ENCODE assay signal across 24 cellular contexts in the genomic region with DNA sequence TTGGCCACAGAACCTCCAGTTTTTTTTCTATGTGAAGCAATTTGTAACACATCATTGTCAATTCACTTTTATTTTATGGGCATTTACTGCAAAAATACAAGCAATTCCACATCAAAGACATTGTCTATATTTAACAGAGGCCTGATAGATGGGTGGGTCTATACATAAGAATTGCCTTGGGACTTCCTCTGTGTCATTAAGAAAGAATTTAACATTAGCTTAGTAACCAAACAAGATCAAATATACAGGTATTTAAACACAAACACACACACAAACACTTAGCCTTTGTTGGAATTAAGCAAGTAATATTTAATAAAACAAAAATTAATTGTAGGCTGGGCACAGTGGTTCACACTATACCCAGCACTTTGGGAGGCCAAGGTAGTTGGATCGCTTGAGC.
"Had no signal": no experiment of that assay in that cellular context is flagged by ENCODE, and none has a peak within 500 bp of the region (broad histone marks: within the 10 kb centered on the region; RNA-seq: fewer than 3 reads in every experiment).

No MANE protein-coding gene starts in this region.

- H3K4me3 ChIP-seq: adrenal gland, body of pancreas, heart left ventricle, lower lobe of right lung, suprapubic skin, tibial artery, upper lobe of right lung had no signal

- DNase-seq: activated CD4-positive, alpha-beta T cell treated with anti-CD3 and anti-CD28 coated beads for 4 hours; activated CD4-positive, alpha-beta T cell treated with anti-CD3 and anti-CD28 coated beads, Interleukin-2, amount 50 U/mL, for 4 hours; activated effector memory CD4-positive, alpha-beta T cell treated with Interleukin-2 at 50 U/mL for 16 hours; activated naive CD4-positive, alpha-beta T cell treated with Interleukin-2 at 50 U/mL for 16 hours; activated naive CD8-positive, alpha-beta T cell treated with anti-CD3 and anti-CD28 coated beads for 36 hours; adrenal gland; aorta; body of pancreas; cortex of kidney; effector memory CD8-positive, alpha-beta T cell; heart left ventricle; hypothalamus; immature natural killer cell; lower lobe of right lung; mesendoderm; natural killer cell; right cardiac atrium; stimulated activated CD4-positive, alpha-beta T cell treated with anti-CD3 and anti-CD28 coated beads, Interleukin-15, amount 100 ng/mL, for 24 hours; stimulated activated naive CD4-positive, alpha-beta T cell; tibial artery; upper lobe of right lung had no signal

- H3K9me3 ChIP-seq: adrenal gland, body of pancreas, heart left ventricle, lower lobe of right lung, suprapubic skin, tibial artery, upper lobe of right lung had no signal

- ATAC-seq: body of pancreas; effector memory CD8-positive, alpha-beta T cell; esophagus mucosa; heart left ventricle; left lobe of liver; lower lobe of right lung; natural killer cell; right cardiac atrium; upper lobe of right lung had no signal

- H3K36me3 ChIP-seq: adrenal gland, heart left ventricle, lower lobe of right lung, suprapubic skin, tibial artery, upper lobe of right lung had no signal

- H3K27me3 ChIP-seq: adrenal gland, body of pancreas, heart left ventricle, suprapubic skin, tibial artery, upper lobe of right lung had no signal

- H3K27ac ChIP-seq: adrenal gland, body of pancreas, heart left ventricle, lower lobe of right lung, suprapubic skin, tibial artery, upper lobe of right lung had no signal
